ENCODE assay signal across 18 cellular contexts in the genomic region with DNA sequence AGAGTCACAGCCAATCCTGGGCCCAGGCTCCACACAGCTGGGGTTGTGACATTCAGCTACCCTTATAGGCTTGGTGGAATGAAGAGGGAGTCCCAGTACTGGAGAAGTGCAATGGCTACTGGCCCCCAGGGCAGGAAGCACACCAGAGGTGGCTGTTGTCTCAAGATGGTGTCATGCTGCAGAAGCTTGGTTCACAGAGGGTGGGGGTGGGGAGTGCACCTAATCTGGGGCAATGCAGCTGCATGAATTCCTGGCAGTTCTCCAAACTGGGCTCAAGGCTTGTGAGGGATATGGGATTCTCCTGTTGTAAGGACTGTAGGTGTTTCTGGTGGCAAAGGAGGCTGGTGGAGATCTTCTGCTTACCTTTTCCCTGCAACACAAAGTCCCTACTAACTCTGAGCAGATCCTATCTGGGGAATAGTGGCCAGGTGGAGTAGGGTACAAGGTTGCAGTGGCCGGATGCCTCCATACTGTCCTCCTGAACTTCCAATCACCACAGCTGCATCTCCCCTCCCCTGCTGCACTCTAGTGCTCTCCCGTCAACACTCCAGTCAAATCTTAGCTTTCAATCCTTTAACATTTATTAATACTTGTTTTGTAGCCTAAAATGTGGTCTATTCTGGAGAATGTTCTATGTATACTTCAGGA. TPM values are rescaled to one million over a fixed set of nuclear protein-coding genes. Genes with fewer than 3 reads are reported as not detected.
DNase-seq lines count a peak whose midpoint lies in the region; ATAC-seq, FAIRE-seq and TF ChIP-seq lines count a peak whose summit lies in the region.
"Had no signal": no experiment of that assay in that cellular context is flagged by ENCODE, and none has a peak within 500 bp of the region (broad histone marks: within the 10 kb centered on the region; RNA-seq: fewer than 3 reads in every experiment).

No MANE protein-coding gene starts in this region.

- H3K4me1 ChIP-seq in BE2C, result no peaks in the 10 kb centered on the region
- peaks cover 7% of the 10 kb centered on the region; the same call in 1 of the 2 replicates for H3K4me1 ChIP-seq in HepG2 (ENCODE audit: insufficient read depth, low read length)
- H3K4me1 ChIP-seq: upper lobe of right lung had no signal

- no peak overlapping the region for H3K27ac ChIP-seq in HepG2 (ENCODE audit: extremely low read length, insufficient read depth, low read length)
- H3K27ac ChIP-seq: epithelial cell of prostate, upper lobe of right lung, WERI-Rb-1 had no signal

- H3K27me3 Mint-ChIP-seq in activated naive CD4-positive, alpha-beta T cell treated with anti-CD3 and anti-CD28 coated beads for 36 hours (ENCODE audit: low read depth), result peaks cover 5% of the 10 kb centered on the region
- H3K27me3 Mint-ChIP-seq: activated naive CD4-positive, alpha-beta T cell treated with anti-CD3 and anti-CD28 coated beads, Interleukin-2, amount 10 ng/mL, durations not matched to agents 7 days and 5 days had no signal

- H3K4me1 Mint-ChIP-seq in activated naive CD4-positive, alpha-beta T cell treated with anti-CD3 and anti-CD28 coated beads for 36 hours (ENCODE audit: low read depth), result no peaks in the 10 kb centered on the region
- H3K4me1 Mint-ChIP-seq: activated naive CD4-positive, alpha-beta T cell treated with anti-CD3 and anti-CD28 coated beads, Interleukin-2, amount 10 ng/mL, durations not matched to agents 7 days and 5 days had no signal

- DNase-seq in BE2C (peak; percentile 21), GM12891 (ENCODE audit: insufficient read length, low spot score) (no peak), amniotic epithelial cell (ENCODE audit: low read depth) (peak; percentile 21), HepG2 (ENCODE audit: low spot score) (no peak), HTR-8/SVneo (ENCODE audit: insufficient read length, low spot score) (no peak)
- no peak for DNase-seq in activated naive CD4-positive, alpha-beta T cell treated with anti-CD3 and anti-CD28 coated beads for 36 hours
- DNase-seq: activated CD4-positive, alpha-beta T cell treated with anti-CD3 and anti-CD28 coated beads, Interleukin-2, amount 50 U/mL, for 48 hours; activated naive CD4-positive, alpha-beta T cell treated with anti-CD3 and anti-CD28 coated beads, Interleukin-2, amount 10 ng/mL, durations not matched to agents 7 days and 5 days; activated T-cell treated with anti-CD3 and anti-CD28 coated beads, Interleukin-2, amount 50 U/mL, for 1 hour; CD8-positive, alpha-beta T cell; NCI-H2171; stimulated activated CD4-positive, alpha-beta T cell treated with anti-CD3 and anti-CD28 coated beads, Interleukin-2, amount 100 ng/mL, for 48 hours; upper lobe of right lung; WERI-Rb-1 had no signal

- H3K9ac ChIP-seq in HepG2 (ENCODE audit: insufficient read depth, low read depth, low read length), result no peak overlapping the region

- FAIRE-seq in GM12891 (lab: Jason Lieb, UNC) (no peak), HepG2 (lab: Jason Lieb, UNC) (no peak), HTR-8/SVneo (lab: Jason Lieb, UNC) (no peak)

- ATAC-seq in HepG2 (peak; percentile 64), HG03520 (IDR thresholded peaks at IDR 0.05; ENCODE audit: unreplicated experiment) (no peak)
- ATAC-seq: CD8-positive, alpha-beta T cell had no signal

- no peak overlapping the region for H3K4me2 ChIP-seq in HepG2 (ENCODE audit: low read depth, low read length)

- CTCF ChIA-PET in HepG2 (lab: Yijun Ruan, JAX; ENCODE audit: low intra/inter-chr PET ratio, low total read pairs), result no interaction called here
- CTCF ChIA-PET in activated naive CD4-positive, alpha-beta T cell treated with anti-CD3 and anti-CD28 coated beads for 36 hours (lab: Charles Lee), result no interaction called here

- H3K79me2 ChIP-seq in HepG2 (ENCODE audit: insufficient read depth, low read length), result no peaks in the 10 kb centered on the region

- in situ Hi-C loops in HepG2 (cut with HindIII; ENCODE audit: extremely low pct_ligation_motif_present, low pct_unique_long_range_greater_than_20kb), result no loop called here

- no peak for TF ChIP-seq RAD21 in HepG2 (CRISPR knock-in tag; IDR thresholded peaks at IDR 0.05)

- no TSS peak for BruUV-seq in HepG2 (replicated peaks; lab: Mats Ljungman, UMichigan)

- POLR2A ChIA-PET in HepG2 (lab: Yijun Ruan, JAX), result interaction anchor here (1.5 kb wide), 1 partner anchor 27 kb away, joined by 5 read pairs; a partner anchor contains a TSS

- intact Hi-C loops in HepG2 (cut with micrococcal nuclease; ENCODE audit: unreplicated experiment), result no loop called here
- intact Hi-C loops in activated naive CD4-positive, alpha-beta T cell treated with anti-CD3 and anti-CD28 coated beads for 36 hours (cut with micrococcal nuclease), result no loop called here

- TF ChIP-seq EP300 in HepG2 (IDR thresholded peaks at IDR 0.05; ENCODE audit: low read depth in 2 of 2, low read length in 2 of 2), result no peak
- TF ChIP-seq EP300 in HepG2 (CRISPR knock-in tag; IDR thresholded peaks at IDR 0.05; ENCODE audit: borderline replicate concordance), result no peak

- no peaks in the 10 kb centered on the region for H4K20me1 ChIP-seq in HepG2 (ENCODE audit: insufficient read depth, low read length)

- no peak for TF ChIP-seq CTCF in BE2C (IDR thresholded peaks at IDR 0.05; ENCODE audit: low read depth, low read length)
- no peak for TF ChIP-seq CTCF in HepG2 (CRISPR knock-in tag; IDR thresholded peaks at IDR 0.05)

- H3K36me3 Mint-ChIP-seq in activated naive CD4-positive, alpha-beta T cell treated with anti-CD3 and anti-CD28 coated beads for 36 hours (ENCODE audit: low read depth), result peaks cover 16% of the 10 kb centered on the region
- H3K36me3 Mint-ChIP-seq: activated naive CD4-positive, alpha-beta T cell treated with anti-CD3 and anti-CD28 coated beads, Interleukin-2, amount 10 ng/mL, durations not matched to agents 7 days and 5 days had no signal

- no peaks in the 10 kb centered on the region for H3K36me3 ChIP-seq in BE2C
- H3K36me3 ChIP-seq in HepG2 (replicated peaks in 1 of 2; ENCODE audit: control insufficient read depth in 1 of 2, insufficient read depth in 2 of 2, low read length in 2 of 2), result no peaks in the 10 kb centered on the region
- H3K36me3 ChIP-seq: upper lobe of right lung, WERI-Rb-1 had no signal

- no peak overlapping the region for H3K4me3 Mint-ChIP-seq in activated naive CD4-positive, alpha-beta T cell treated with anti-CD3 and anti-CD28 coated beads for 36 hours
- H3K4me3 Mint-ChIP-seq: activated naive CD4-positive, alpha-beta T cell treated with anti-CD3 and anti-CD28 coated beads, Interleukin-2, amount 10 ng/mL, durations not matched to agents 7 days and 5 days; CD8-positive, alpha-beta T cell; T-helper 1 cell treated with Interleukin-12 subunit alpha and Interleukin-12 subunit beta and Interleukin-4 antibody, amounts not matched to agents 30 μg/mL and 1 μg/mL, for 36 hours had no signal

- no peak overlapping the region for H2AFZ ChIP-seq in HepG2 (ENCODE audit: low read length)

- H3K27me3 ChIP-seq in BE2C (no peaks in the 10 kb centered on the region; the same call in 1 of the 2 replicates), HepG2 (ENCODE audit: control insufficient read depth in 1 of 2, insufficient read depth in 2 of 2, low read length in 2 of 2) (no peaks in the 10 kb centered on the region; a peak in 1 of 5 replicates)
- H3K27me3 ChIP-seq: upper lobe of right lung had no signal

- H3K9me3 Mint-ChIP-seq in activated naive CD4-positive, alpha-beta T cell treated with anti-CD3 and anti-CD28 coated beads for 36 hours, result peaks cover 27% of the 10 kb centered on the region

- TF ChIP-seq POLR2A in GM12891 (IDR thresholded peaks at IDR 0.05; ENCODE audit: low read depth, low read length), result peak; percentile 29; the same call in 1 of the 2 replicates
- no peak; a peak in 1 of 4 replicates for TF ChIP-seq POLR2A in HepG2 (IDR thresholded peaks at IDR 0.05; ENCODE audit: insufficient read depth in 1 of 2, low read depth in 2 of 2, low read length in 2 of 2)

- 12% methylated on average over 2 of the region's 2 CpGs for WGBS in HepG2 (ENCODE audit: low lambda C conversion rate)

- H3K9me3 ChIP-seq in BE2C, result peaks cover 3% of the 10 kb centered on the region; the same call in 1 of the 2 replicates
- H3K9me3 ChIP-seq in HepG2 (ENCODE audit: low read length), result peaks cover 34% of the 10 kb centered on the region

- H3K4me3 ChIP-seq in BE2C (ENCODE audit: low read depth, low read length), result no peak overlapping the region
- H3K4me3 ChIP-seq in HepG2 (replicated peaks in 1 of 3; ENCODE audit: insufficient read depth in 1 of 3, low read depth in 2 of 3, low read length in 3 of 3), result no peak overlapping the region
- H3K4me3 ChIP-seq: upper lobe of right lung had no signal

- no peak overlapping the region for H3K27ac Mint-ChIP-seq in activated naive CD4-positive, alpha-beta T cell treated with anti-CD3 and anti-CD28 coated beads for 36 hours
- H3K27ac Mint-ChIP-seq: activated naive CD4-positive, alpha-beta T cell treated with anti-CD3 and anti-CD28 coated beads, Interleukin-2, amount 10 ng/mL, durations not matched to agents 7 days and 5 days; CD8-positive, alpha-beta T cell; T-helper 1 cell treated with Interleukin-12 subunit alpha and Interleukin-12 subunit beta and Interleukin-4 antibody, amounts not matched to agents 30 μg/mL and 1 μg/mL, for 36 hours had no signal

RNA-seq across cellular contexts. Expression of a gene that starts 27.4 kb away (rescaled TPM):
- not detected for polyA plus RNA-seq in BE2C (2012; ENCODE audit: insufficient read depth, insufficient read length, low read depth)
- not detected for polyA plus RNA-seq in GM12891 (2012; ENCODE audit: low read depth, missing spikeins)
- 30.1 and 38.0 TPM in 2 replicates for total RNA-seq in HepG2 (2016; rRNA removed; fragmentation: Illumina TruSeq; extraction: Trizol)
- 8.5 and 9.1 TPM in 2 replicates for total RNA-seq in HepG2 (2016; cell fraction: cytosol; rRNA removed; fragmentation: Illumina TruSeq; extraction: Trizol; ENCODE audit: low read depth)
- 31.2 and 38.4 TPM in 2 replicates for total RNA-seq in HepG2 (2016; cell fraction: insoluble cytoplasmic fraction; rRNA removed; fragmentation: Illumina TruSeq; extraction: Trizol)
- 13.4 and 16.1 TPM in 2 replicates for total RNA-seq in HepG2 (2016; cell fraction: membrane; rRNA removed; fragmentation: Illumina TruSeq; extraction: Trizol)
- 30.4 and 30.8 TPM in 2 replicates for total RNA-seq in HepG2 (2016; cell fraction: nucleus; rRNA removed; fragmentation: Illumina TruSeq; extraction: Trizol)
- 7.5 and 7.7 TPM in 2 replicates for polyA plus RNA-seq in HepG2 (2011; rRNA removed)
- 8.2 and 10.1 TPM in 2 replicates for polyA plus RNA-seq in HepG2 (2011; cell fraction: cytosol; rRNA removed)
- 1.8 and 2.8 TPM in 2 replicates for polyA plus RNA-seq in HepG2 (2011; cell fraction: nucleus; rRNA removed)
- 6.9 and 12.8 TPM in 2 replicates for polyA plus RNA-seq in HepG2 (2012)
- 3.6 and 5.0 TPM in 2 replicates for polyA plus RNA-seq in HepG2 (2016; cell fraction: cytosol; fragmentation: Illumina TruSeq; extraction: Trizol; ENCODE audit: low read depth)
- polyA plus RNA-seq in HepG2 (2016; cell fraction: insoluble cytoplasmic fraction; fragmentation: Illumina TruSeq; extraction: Trizol; ENCODE audit: low read depth), result 16.4 and 18.9 TPM in 2 replicates
- polyA plus RNA-seq in HepG2 (2016; cell fraction: membrane; fragmentation: Illumina TruSeq; extraction: Trizol; ENCODE audit: low read depth), result 6.2 and 9.2 TPM in 2 replicates
- polyA plus RNA-seq in HepG2 (2016; cell fraction: nucleus; fragmentation: Illumina TruSeq; extraction: Trizol; ENCODE audit: insufficient read depth, low read depth), result 26.9 and 29.2 TPM in 2 replicates
- 6.8 TPM in 1 of 2 replicates, not detected in the other for polyA minus RNA-seq in HepG2 (2011; rRNA and poly(A)+ RNA removed; ENCODE audit: low replicate concordance)
- polyA minus RNA-seq in HepG2 (2011; cell fraction: cytosol; rRNA and poly(A)+ RNA removed), result 5.2 and 5.9 TPM in 2 replicates
- 2.2 and 3.6 TPM in 2 replicates for polyA minus RNA-seq in HepG2 (2011; cell fraction: nucleus; rRNA and poly(A)+ RNA removed)
- total RNA-seq in activated naive CD4-positive, alpha-beta T cell treated with anti-CD3 and anti-CD28 coated beads for 36 hours, result not detected
- total RNA-seq: CD8-positive, alpha-beta T cell; omental fat pad had no signal

Comparison
In these comparisons a context has a peak if more than half of its experiments do, and no peak if none do; other contexts are left out.
1. DNase-seq: peak in BE2C (single experiment) and amniotic epithelial cell (single experiment); none in GM12891 (single experiment), HepG2 (single experiment), HTR-8/SVneo (single experiment) and activated naive CD4-positive, alpha-beta T cell treated with anti-CD3 and anti-CD28 coated beads for 36 hours (single experiment).
2. RNA of a gene that starts 27.4 kb away (total RNA-seq): 8.5 to 38.4 TPM in HepG2; not detected in activated naive CD4-positive, alpha-beta T cell treated with anti-CD3 and anti-CD28 coated beads for 36 hours; every median in the first group is over 4 times any median in the second.